Comparison of ENCODE assay signal across 8 cellular contexts in the genomic region with DNA sequence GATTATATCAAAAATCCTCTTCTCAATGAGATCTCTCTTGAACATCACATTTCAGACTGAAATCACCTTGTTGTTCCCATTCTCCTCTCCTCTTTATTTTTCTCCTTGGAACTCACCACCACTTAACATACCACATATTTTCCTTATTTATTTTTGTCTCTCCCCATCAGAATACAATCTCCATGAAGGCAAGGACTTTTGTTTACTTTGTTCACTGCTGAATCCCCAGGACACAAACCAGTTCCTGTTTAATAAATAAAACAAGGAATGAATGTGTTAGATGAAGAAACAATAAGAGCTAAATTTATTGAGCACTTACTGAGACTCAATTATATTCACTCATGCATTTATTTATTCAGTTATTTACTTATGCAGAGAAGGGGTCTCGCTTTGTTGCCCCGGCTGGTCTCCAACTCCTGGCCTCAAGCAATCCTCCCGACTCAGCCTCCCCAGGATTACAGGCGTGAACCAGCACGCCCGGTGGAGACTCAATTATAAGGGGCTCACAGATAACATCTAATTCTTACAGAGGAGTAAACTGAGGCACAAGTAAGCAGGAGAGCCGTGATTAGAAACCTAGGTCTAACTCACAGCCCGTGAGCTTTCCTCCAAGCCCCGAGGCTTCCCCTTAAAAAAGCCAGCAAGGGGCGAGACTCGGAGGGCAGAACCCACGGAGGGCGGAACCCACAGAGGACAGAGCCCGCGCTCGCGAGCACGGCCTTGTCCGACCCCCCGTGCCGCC. TPM values are rescaled to one million over a fixed set of nuclear protein-coding genes. Genes with fewer than 3 reads are reported as not detected.
DNase-seq lines count a peak whose midpoint lies in the region; ATAC-seq and TF ChIP-seq lines count a peak whose summit lies in the region.

No MANE protein-coding gene starts in this region.

- peak overlapping the region; percentile 86 for H3K27ac ChIP-seq in psoas muscle

- H3K4me1 ChIP-seq in psoas muscle: peaks cover 20% of the 10 kb centered on the region

- ATAC-seq in SK-N-SH treated with all-trans-retinoic acid at 6 μM for 48 hours (no peak), psoas muscle (peak in 1 of 4 donors; percentile 57), GM21526 (IDR thresholded peaks at IDR 0.05; ENCODE audit: low FRiP score, unreplicated experiment) (no peak)

- H3K4me3 ChIP-seq in GM08714 (ENCODE audit: low read length): peak overlapping the region; percentile 73; the same call in 1 of the 2 replicates
- peak overlapping the region; percentile 79 for H3K4me3 ChIP-seq in fibroblast of mammary gland (ENCODE audit: control insufficient read depth, low read depth, low read length)
- H3K4me3 ChIP-seq in psoas muscle: peak overlapping the region; percentile 83

- peaks cover 3 to 28% of the 10 kb centered on the region in 2 donors for H3K36me3 ChIP-seq in psoas muscle (ENCODE audit: insufficient read depth in 1 of 2, low read depth in 1 of 2)

- H3K27me3 ChIP-seq in psoas muscle (ENCODE audit: insufficient read depth in 3 of 3, low read length in 2 of 3): no peaks in the 10 kb centered on the region

- DNase-seq in fibroblast of mammary gland (ENCODE audit: low read depth): no peak
- no peak for DNase-seq in psoas muscle
- no peak for DNase-seq in LoVo (ENCODE audit: low spot score)
- no peak for DNase-seq in glomerular visceral epithelial cell (ENCODE audit: extremely low spot score)
- no peak for DNase-seq in NCI-H510A (lab: John Stamatoyannopoulos, UW)

- whole genome bisulfite sequencing in psoas muscle, 3 donors: 20 to 22% (median 22%) methylated on average over 20 to 21 of the region's 21 CpGs

- intact Hi-C loops in psoas muscle (cut with DNase I): no loop called here

- TF ChIP-seq CTCF in fibroblast of mammary gland (conservative IDR thresholded peaks at IDR 0.05; ENCODE audit: control insufficient read depth, insufficient read depth, low read depth, low read length) (no peak), psoas muscle (IDR thresholded peaks at IDR 0.05) (no peak)

- H3K9me3 ChIP-seq in psoas muscle: no peaks in the 10 kb centered on the region

TF ChIP-seq in SK-N-SH treated with all-trans-retinoic acid at 6 μM for 48 hours, 23 proteins besides CTCF, POLR2A, EP300 and RAD21:
- TF ChIP-seq, protein P1, sequence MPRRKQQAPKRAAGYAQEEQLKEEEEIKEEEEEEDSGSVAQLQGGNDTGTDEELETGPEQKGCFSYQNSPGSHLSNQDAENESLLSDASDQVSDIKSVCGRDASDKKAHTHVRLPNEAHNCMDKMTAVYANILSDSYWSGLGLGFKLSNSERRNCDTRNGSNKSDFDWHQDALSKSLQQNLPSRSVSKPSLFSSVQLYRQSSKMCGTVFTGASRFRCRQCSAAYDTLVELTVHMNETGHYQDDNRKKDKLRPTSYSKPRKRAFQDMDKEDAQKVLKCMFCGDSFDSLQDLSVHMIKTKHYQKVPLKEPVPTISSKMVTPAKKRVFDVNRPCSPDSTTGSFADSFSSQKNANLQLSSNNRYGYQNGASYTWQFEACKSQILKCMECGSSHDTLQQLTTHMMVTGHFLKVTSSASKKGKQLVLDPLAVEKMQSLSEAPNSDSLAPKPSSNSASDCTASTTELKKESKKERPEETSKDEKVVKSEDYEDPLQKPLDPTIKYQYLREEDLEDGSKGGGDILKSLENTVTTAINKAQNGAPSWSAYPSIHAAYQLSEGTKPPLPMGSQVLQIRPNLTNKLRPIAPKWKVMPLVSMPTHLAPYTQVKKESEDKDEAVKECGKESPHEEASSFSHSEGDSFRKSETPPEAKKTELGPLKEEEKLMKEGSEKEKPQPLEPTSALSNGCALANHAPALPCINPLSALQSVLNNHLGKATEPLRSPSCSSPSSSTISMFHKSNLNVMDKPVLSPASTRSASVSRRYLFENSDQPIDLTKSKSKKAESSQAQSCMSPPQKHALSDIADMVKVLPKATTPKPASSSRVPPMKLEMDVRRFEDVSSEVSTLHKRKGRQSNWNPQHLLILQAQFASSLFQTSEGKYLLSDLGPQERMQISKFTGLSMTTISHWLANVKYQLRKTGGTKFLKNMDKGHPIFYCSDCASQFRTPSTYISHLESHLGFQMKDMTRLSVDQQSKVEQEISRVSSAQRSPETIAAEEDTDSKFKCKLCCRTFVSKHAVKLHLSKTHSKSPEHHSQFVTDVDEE (CRISPR knock-in tag; IDR thresholded peaks at IDR 0.05): no peak
- TF ChIP-seq CSDC2 (CRISPR knock-in tag; IDR thresholded peaks at IDR 0.05) (0 out of 2 replicates have a peak, but pooled peaks have one; percentile 43), RARB (CRISPR knock-in tag; IDR thresholded peaks at IDR 0.05) (no peak), ISL1 (CRISPR knock-in tag; IDR thresholded peaks at IDR 0.05) (no peak)

RNA-seq across cellular contexts. Expression of a gene that starts 0.6 kb away (rescaled TPM):
- total RNA-seq in psoas muscle: 1 to 10 TPM; 3.8 to 7.6 (median 5.8) TPM
- polyA plus RNA-seq in psoas muscle: 1 to 10 TPM; 2.7 to 6.0 (median 5.7) TPM
